In the genomic region with DNA sequence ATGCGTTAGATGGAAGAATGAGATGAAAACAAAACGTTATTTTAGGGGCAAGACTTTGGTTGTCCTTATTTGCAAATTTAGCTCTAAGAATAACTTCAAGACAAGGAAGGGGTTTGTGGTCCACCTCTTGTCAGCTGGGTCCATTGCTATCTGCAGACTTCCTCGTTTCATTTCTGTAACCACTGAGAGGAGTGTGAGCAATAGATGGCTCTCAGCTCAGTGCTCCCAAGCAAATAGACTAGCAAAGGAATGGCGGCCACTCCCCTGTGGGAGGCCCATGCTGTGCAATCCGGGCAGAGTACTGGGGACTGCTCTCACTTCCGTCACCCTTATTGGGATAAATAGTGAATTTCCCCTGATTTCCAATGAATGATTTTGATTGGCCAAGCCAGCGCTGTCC, we compare ENCODE assay signal across 10 cellular contexts.
DNase-seq lines count a peak whose midpoint lies in the region; ATAC-seq and TF ChIP-seq lines count a peak whose summit lies in the region.
"Had no signal": no experiment of that assay in that cellular context is flagged by ENCODE, and none has a peak within 500 bp of the region (broad histone marks: within the 10 kb centered on the region; RNA-seq: fewer than 3 reads in every experiment).

No MANE protein-coding gene starts in this region.

- H3K27me3 ChIP-seq in BLaER1 treated with 17β-estradiol and CSF1 and Interleukin-3, amounts not matched to agents 10 nM and 100 nM = no peaks in the 10 kb centered on the region
- no peaks in the 10 kb centered on the region for H3K27me3 ChIP-seq in A673 (replicated peaks; ENCODE audit: insufficient read depth, low read depth, low read length, poor library complexity)

- DNase-seq in NCI-H69 (lab: John Stamatoyannopoulos, UW) = peak; percentile 29
- DNase-seq in NCI-H82 treated with DMSO at 0.1 percent for 48 hours (lab: John Stamatoyannopoulos, UW; ENCODE audit: unreplicated experiment) = no peak
- DNase-seq in A673 (ENCODE audit: low spot score) = no peak
- no peak for DNase-seq in D341Med (ENCODE audit: low spot score)
- DNase-seq in SW480 (ENCODE audit: low spot score) = no peak
- DNase-seq: amniotic stem cell, NCI-H2171 had no signal

- POLR2A ChIA-PET in A673 (lab: Charles Lee; ENCODE audit: low non-redundant PET) = no interaction called here

- no peaks in the 10 kb centered on the region for H3K9me3 ChIP-seq in BLaER1 treated with 17β-estradiol and CSF1 and Interleukin-3, amounts not matched to agents 10 nM and 100 nM (replicated peaks in 1 of 11)
- H3K9me3 ChIP-seq in A673 (ENCODE audit: low read depth, low read length, poor library complexity, severe bottlenecking) = no peaks in the 10 kb centered on the region

- peak overlapping the region in 4 of 11 experiments; percentile 22 to 50 (median 32); a peak in 5 of 22 replicates for H3K9ac ChIP-seq in BLaER1 treated with 17β-estradiol and CSF1 and Interleukin-3, amounts not matched to agents 10 nM and 100 nM

- no peak for TF ChIP-seq CTCF in A673 (conservative IDR thresholded peaks at IDR 0.05; ENCODE audit: low read depth, low read length)

- H3K36me3 ChIP-seq in BLaER1 treated with 17β-estradiol and CSF1 and Interleukin-3, amounts not matched to agents 10 nM and 100 nM = peaks cover 0 to 8% (median 0%) of the 10 kb centered on the region in 11 experiments; a peak in 4 of 22 replicates
- H3K36me3 ChIP-seq in A673 (ENCODE audit: insufficient read depth, low read length, poor library complexity, severe bottlenecking) = no peaks in the 10 kb centered on the region

- CTCF ChIA-PET in A673 (lab: Charles Lee) = no interaction called here

- H3K4me1 ChIP-seq in BLaER1 treated with 17β-estradiol and CSF1 and Interleukin-3, amounts not matched to agents 10 nM and 100 nM = peaks cover 32 to 61% (median 40%) of the 10 kb centered on the region in 10 experiments
- H3K4me1 ChIP-seq in A673 (ENCODE audit: insufficient read depth, low read length, poor library complexity, severe bottlenecking) = no peaks in the 10 kb centered on the region

- H3K4me3 ChIP-seq in BLaER1 treated with 17β-estradiol and CSF1 and Interleukin-3, amounts not matched to agents 10 nM and 100 nM = no peak overlapping the region
- no peak overlapping the region for H3K4me3 ChIP-seq in A673 (ENCODE audit: low read depth, low read length, poor library complexity, severe bottlenecking)

- H3K27ac ChIP-seq in BLaER1 treated with 17β-estradiol and CSF1 and Interleukin-3, amounts not matched to agents 10 nM and 100 nM = peak overlapping the region in 6 of 11 experiments; percentile 27 to 66 (median 60); a peak in 12 of 22 replicates
- no peak overlapping the region for H3K27ac ChIP-seq in A673 (ENCODE audit: low read depth, low read length, poor library complexity, severe bottlenecking)

- ATAC-seq in GM19328 (IDR thresholded peaks at IDR 0.05; ENCODE audit: unreplicated experiment) (peak; percentile 59), HG02943 (IDR thresholded peaks at IDR 0.05; ENCODE audit: low read depth, unreplicated experiment) (peak; percentile 45)

- no peaks in the 10 kb centered on the region for H4K20me1 ChIP-seq in BLaER1 treated with 17β-estradiol and CSF1 and Interleukin-3, amounts not matched to agents 10 nM and 100 nM

- no TSS peak for BruUV-seq in A673 (replicated peaks; lab: Mats Ljungman, UMichigan)

- peak overlapping the region; percentile 61 to 85 (median 76) for H3K4me2 ChIP-seq in BLaER1 treated with 17β-estradiol and CSF1 and Interleukin-3, amounts not matched to agents 10 nM and 100 nM

- intact Hi-C loops in A673 (cut with micrococcal nuclease; ENCODE audit: unreplicated experiment) = no loop called here
